In the genomic region with DNA sequence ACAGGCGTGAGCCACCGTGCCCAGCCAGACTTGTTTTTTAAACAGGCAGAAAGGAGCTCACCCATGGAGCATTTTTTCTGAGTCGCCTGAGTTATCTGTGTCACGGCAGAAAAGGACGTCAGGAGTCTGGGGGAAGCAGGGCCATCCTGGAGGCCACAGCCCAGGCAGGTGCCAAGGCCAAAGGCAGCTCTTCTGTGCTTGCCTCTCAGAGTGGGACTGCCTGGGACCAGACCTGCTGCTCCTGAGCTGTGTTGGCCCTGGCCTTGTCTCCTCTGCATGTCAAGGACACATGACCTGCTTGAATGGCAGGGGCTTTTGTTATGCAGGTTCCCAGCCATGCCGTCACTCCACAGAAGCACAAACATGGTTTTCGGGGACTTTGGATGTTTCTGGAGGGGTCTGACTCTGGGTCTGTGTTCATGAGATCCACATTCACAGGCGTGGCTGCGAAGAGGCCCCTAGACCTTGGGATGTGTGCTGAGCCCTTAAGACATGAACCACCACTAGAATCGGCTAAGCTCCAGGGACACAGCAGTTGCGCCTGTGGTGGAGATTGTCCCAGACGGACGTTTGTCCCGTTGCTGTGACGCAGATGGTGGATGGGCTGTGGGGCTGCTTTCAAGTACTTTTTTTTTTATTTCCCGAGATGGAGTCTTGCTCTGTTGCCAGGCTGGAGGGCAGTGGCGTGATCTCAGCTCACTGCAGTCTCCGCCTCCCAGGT, we compare ENCODE assay signal across 16 cellular contexts. TPM values are rescaled to one million over a fixed set of nuclear protein-coding genes. Genes with fewer than 3 reads are reported as not detected.
A peak's percentile ranks its signal among the peaks of the same experiment; 100 is the strongest.
DNase-seq lines count a peak whose midpoint lies in the region; ATAC-seq and TF ChIP-seq lines count a peak whose summit lies in the region.
"Had no signal": no experiment of that assay in that cellular context is flagged by ENCODE, and none has a peak within 500 bp of the region (broad histone marks: within the 10 kb centered on the region; RNA-seq: fewer than 3 reads in every experiment).

No MANE protein-coding gene starts in this region.

- H3K27me3 ChIP-seq in adrenal gland: no peaks in the 10 kb centered on the region
- no peaks in the 10 kb centered on the region for H3K27me3 ChIP-seq in heart right ventricle
- H3K27me3 ChIP-seq in sigmoid colon: no peaks in the 10 kb centered on the region
- H3K27me3 ChIP-seq: tibial nerve had no signal

- H3K9me3 ChIP-seq in adrenal gland (replicated peaks in 1 of 3): no peaks in the 10 kb centered on the region
- H3K9me3 ChIP-seq in heart right ventricle: no peaks in the 10 kb centered on the region
- H3K9me3 ChIP-seq in sigmoid colon: no peaks in the 10 kb centered on the region
- H3K9me3 ChIP-seq: tibial nerve had no signal

- WGBS in adrenal gland, 4 donors: 43 to 60% (median 48%) methylated on average over 14 to 18 of the region's 18 CpGs
- 71 to 72% methylated on average over 18 of the region's 18 CpGs for WGBS in heart right ventricle, 2 donors
- 90 to 92% methylated on average over 18 of the region's 18 CpGs for WGBS in sigmoid colon, 2 donors

- in situ Hi-C loops in G401 (cut with HindIII; ENCODE audit: low sequenced_read_pairs): no loop called here

- H3K4me1 ChIP-seq in adrenal gland (replicated peaks in 1 of 2) (peaks cover 47 to 53% of the 10 kb centered on the region in 2 donors), heart right ventricle (peaks cover 15 to 62% (median 56%) of the 10 kb centered on the region in 9 donors), sigmoid colon (peaks cover 0 to 90% (median 70%) of the 10 kb centered on the region in 4 donors)

- H3K4me3 ChIP-seq in adrenal gland (no peak overlapping the region), heart right ventricle (no peak overlapping the region), sigmoid colon (no peak overlapping the region)
- H3K4me3 ChIP-seq: tibial nerve had no signal

- DNase-seq in G401 (ENCODE audit: low spot score) (peak; percentile 32), adrenal gland (peak; percentile 65 to 91 (median 78)), heart right ventricle (no peak), sigmoid colon (no peak), cerebellar nuclear complex (lab: John Stamatoyannopoulos, UW) (no peak)
- DNase-seq: activated CD8-positive, alpha-beta memory T cell treated with anti-CD3 and anti-CD28 coated beads, Interleukin-2, amount 10 ng/mL, durations not matched to agents 7 days and 5 days; COR-L47; GDM1; NCI-H2107; NCI-H82; RPMI8226 had no signal

- intact Hi-C loops in adrenal gland (cut with DNase I) (no loop called here), heart right ventricle (cut with DNase I) (loop anchor here in 8 of 10 donors (5.0 to 10.0 kb wide), 7 partner anchors 36 to 201 kb away; a partner anchor contains a TSS), sigmoid colon (cut with DNase I) (loop anchor here (5.0 kb wide), 1 partner anchor 201 kb away; no protein-coding TSS in a partner anchor)

- H3K36me3 ChIP-seq in adrenal gland (replicated peaks in 1 of 2) (no peaks in the 10 kb centered on the region), heart right ventricle (no peaks in the 10 kb centered on the region), sigmoid colon (no peaks in the 10 kb centered on the region)
- H3K36me3 ChIP-seq: tibial nerve had no signal

- ATAC-seq in heart right ventricle: peak in 6 of 8 donors; percentile 15 to 72 (median 43)
- ATAC-seq in HG03439 (IDR thresholded peaks at IDR 0.05; ENCODE audit: unreplicated experiment): no peak
- no peak for ATAC-seq in GM19035 (IDR thresholded peaks at IDR 0.05; ENCODE audit: unreplicated experiment)
- no peak for ATAC-seq in HG03469 (IDR thresholded peaks at IDR 0.05; ENCODE audit: unreplicated experiment)
- ATAC-seq: activated CD4-positive, CD25-positive, alpha-beta regulatory T cell treated with anti-CD3 and anti-CD28 coated beads, Interleukin-2, amount 50 U/mL, for 24 hours; activated CD8-positive, alpha-beta memory T cell treated with anti-CD3 and anti-CD28 coated beads, Interleukin-2, amount 10 ng/mL, durations not matched to agents 7 days and 5 days had no signal

- TF ChIP-seq CTCF in adrenal gland (IDR thresholded peaks at IDR 0.05): no peak
- no peak for TF ChIP-seq CTCF in heart right ventricle (IDR thresholded peaks at IDR 0.05)
- TF ChIP-seq CTCF in sigmoid colon (IDR thresholded peaks at IDR 0.05): no peak

- no peak for TF ChIP-seq EP300 in sigmoid colon (IDR thresholded peaks at IDR 0.05)

- H3K27ac ChIP-seq in adrenal gland (peak overlapping the region; percentile 80 to 91 (median 88)), heart right ventricle (peak overlapping the region in 8 of 10 donors; percentile 39 to 76 (median 60)), sigmoid colon (peak overlapping the region; percentile 75 to 88 (median 83))

- TF ChIP-seq POLR2A in adrenal gland (IDR thresholded peaks at IDR 0.05) (no peak), sigmoid colon (IDR thresholded peaks at IDR 0.05) (no peak)

RNA-seq across cellular contexts. Expression of a gene that starts 33.8 kb away (rescaled TPM):
- 52.8 and 57.7 TPM in 2 replicates for total RNA-seq in G401 (2014; rRNA removed; shearing (Covaris generic))
- total RNA-seq in adrenal gland (100 to 1,000 TPM in 1 of 8 donors, 10 to 100 TPM in 7; 30.5 to 138 (median 49.0) TPM), heart right ventricle (10 to 100 TPM; 27.5 to 66.6 (median 31.0) TPM), sigmoid colon (10 to 100 TPM; 29.3 to 56.8 (median 40.5) TPM)
- polyA plus RNA-seq in adrenal gland (10 to 100 TPM; 33.2 to 43.0 (median 38.9) TPM), heart right ventricle (10 to 100 TPM; 16.5 to 24.7 TPM), sigmoid colon (10 to 100 TPM; 10.2 to 26.2 (median 11.6) TPM)

Comparison
In these comparisons a context has a peak if more than half of its experiments do, and no peak if none do; other contexts are left out.
1. DNase-seq: peak in G401 (single experiment) and adrenal gland (7 of 7); none in heart right ventricle (0 of 2), sigmoid colon (single experiment) and cerebellar nuclear complex (0 of 2).
2. ATAC-seq: peak in heart right ventricle (6 of 8); none in HG03439 (single experiment), GM19035 (single experiment) and HG03469 (single experiment).
3. intact Hi-C loops: an anchor here in heart right ventricle (5.0 to 10.0 kb wide) and sigmoid colon (5.0 kb wide); none called in adrenal gland.
4. Peak in every context shown above with its lines, with median percentiles within 50 percentile points of each other: H3K27ac ChIP-seq.